ENCODE assay signal across 8 cellular contexts in genomic region chr15:90870354-90871096, GRCh38. TPM values are rescaled to one million over a fixed set of nuclear protein-coding genes. Genes with fewer than 3 reads are reported as not detected.
A peak's percentile ranks its signal among the peaks of the same experiment; 100 is the strongest.
DNase-seq lines count a peak whose midpoint lies in the region; ATAC-seq and TF ChIP-seq lines count a peak whose summit lies in the region.

No MANE protein-coding gene starts in this region.

- DNase-seq in AG09309 (ENCODE audit: low read depth) = no peak
- DNase-seq in amniotic epithelial cell (ENCODE audit: low read depth) = peak; percentile 42
- peak; percentile 40 for DNase-seq in iris pigment epithelial cell (ENCODE audit: low read depth)
- DNase-seq in NCI-H2171 (lab: John Stamatoyannopoulos, UW) = no peak

- H3K36me3 ChIP-seq in HUES64 (ENCODE audit: insufficient read depth, low read length) (no peaks in the 10 kb centered on the region), subcutaneous abdominal adipose tissue (ENCODE audit: control insufficient read depth in 5 of 5, insufficient read depth in 5 of 5, low read length in 5 of 5) (peaks cover 0 to 4% (median 1%) of the 10 kb centered on the region in 5 donors)

- H3K4me1 ChIP-seq in HUES64 (ENCODE audit: insufficient read depth, low read length) (peaks cover 50% of the 10 kb centered on the region), subcutaneous abdominal adipose tissue (ENCODE audit: control insufficient read depth in 5 of 5, insufficient read depth in 5 of 5, low read length in 5 of 5) (peaks cover 16 to 71% (median 68%) of the 10 kb centered on the region in 5 donors)

- ATAC-seq in HG02642 (IDR thresholded peaks at IDR 0.05; ENCODE audit: poor library complexity, unreplicated experiment) (no peak), GM21381 (IDR thresholded peaks at IDR 0.05; ENCODE audit: unreplicated experiment) (no peak)

- WGBS in HUES64 = 49% methylated on average over 16 of the region's 16 CpGs

- TF ChIP-seq CTCF in AG09309 (IDR thresholded peaks at IDR 0.05; ENCODE audit: control insufficient read depth, insufficient read depth, low read depth, low read length, missing control alignments) = no peak

- H3K9me3 ChIP-seq in HUES64 (ENCODE audit: insufficient read depth, low read depth, low read length) (no peaks in the 10 kb centered on the region), subcutaneous abdominal adipose tissue (ENCODE audit: control insufficient read depth in 5 of 5, low read length in 5 of 5) (no peaks in the 10 kb centered on the region)

- peak overlapping the region; percentile 83 for H3K27ac ChIP-seq in HUES64 (ENCODE audit: low read depth, low read length)
- H3K27ac ChIP-seq in subcutaneous abdominal adipose tissue (ENCODE audit: low read depth, low read length) = peak overlapping the region; percentile 100

- H3K4me3 ChIP-seq in AG09309 (ENCODE audit: control insufficient read depth, low read depth, low read length) = peak overlapping the region; percentile 83
- peak overlapping the region; percentile 77 for H3K4me3 ChIP-seq in HUES64 (ENCODE audit: low read length)
- H3K4me3 ChIP-seq in subcutaneous abdominal adipose tissue (ENCODE audit: low read depth in 1 of 5, low read length in 5 of 5) = peak overlapping the region; percentile 66 to 88 (median 83)

- H3K9ac ChIP-seq in HUES64 (ENCODE audit: low read depth, low read length) = peak overlapping the region; percentile 77
- H3K9ac ChIP-seq in subcutaneous abdominal adipose tissue (ENCODE audit: low read length in 5 of 5) = peak overlapping the region; percentile 91 to 99 (median 97)

- no peaks in the 10 kb centered on the region for H3K27me3 ChIP-seq in HUES64 (ENCODE audit: insufficient read depth, low read length)
- H3K27me3 ChIP-seq in subcutaneous abdominal adipose tissue (ENCODE audit: control insufficient read depth in 5 of 5, insufficient read depth in 4 of 5, low read length in 5 of 5) = no peaks in the 10 kb centered on the region

RNA-seq across cellular contexts. Expression of gene FURIN, which starts 2.1 kb away (rescaled TPM):
- 18.3 TPM for polyA plus RNA-seq in HUES64 (2013, experiment 1 of 2)
- polyA plus RNA-seq in HUES64 (2013, experiment 2 of 2) = 20.2 TPM

RNA-seq across cellular contexts. Expression of gene FES, which starts 13.8 kb away (rescaled TPM):
- 6.0 TPM for polyA plus RNA-seq in HUES64 (2013, experiment 1 of 2)
- 6.0 TPM for polyA plus RNA-seq in HUES64 (2013, experiment 2 of 2)

RNA-seq across cellular contexts. Expression of gene MAN2A2, which starts 32.6 kb away (rescaled TPM):
- 8.1 TPM for polyA plus RNA-seq in HUES64 (2013, experiment 1 of 2)
- polyA plus RNA-seq in HUES64 (2013, experiment 2 of 2) = 12.6 TPM

Comparison
In these comparisons a context has a peak if more than half of its experiments do, and no peak if none do; other contexts are left out.
1. DNase-seq: peak in amniotic epithelial cell (single experiment) and iris pigment epithelial cell (single experiment); none in AG09309 (single experiment) and NCI-H2171 (single experiment).
2. Peak in every context shown above with its lines, with median percentiles within 50 percentile points of each other: H3K4me3 ChIP-seq.